Comparison of ENCODE assay signal across 2 cellular contexts in the genomic region with DNA sequence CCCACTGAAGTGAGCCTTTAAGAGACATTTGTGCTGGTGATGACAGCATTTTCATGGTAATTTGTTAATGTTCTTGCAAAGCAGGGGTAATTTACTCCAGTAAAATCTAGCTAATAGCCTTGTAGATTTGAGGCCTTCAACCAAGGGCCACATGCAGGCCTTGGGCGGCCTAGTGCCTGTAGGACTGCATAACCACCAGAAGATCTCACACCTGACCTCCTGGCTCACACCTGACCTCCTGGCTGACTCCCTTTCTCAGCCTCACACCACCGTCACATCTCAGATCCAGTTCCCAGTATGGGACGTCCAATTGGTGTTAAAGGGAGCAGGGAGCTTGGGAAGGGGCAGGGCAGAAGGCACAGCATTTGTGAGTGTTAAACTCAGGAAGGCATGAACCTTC.
TF ChIP-seq lines count a peak whose summit lies in the region.

No MANE protein-coding gene starts in this region.

TF ChIP-seq in GM23338, 12 proteins besides CTCF, POLR2A, EP300 and RAD21:
- TF ChIP-seq, protein P1, sequence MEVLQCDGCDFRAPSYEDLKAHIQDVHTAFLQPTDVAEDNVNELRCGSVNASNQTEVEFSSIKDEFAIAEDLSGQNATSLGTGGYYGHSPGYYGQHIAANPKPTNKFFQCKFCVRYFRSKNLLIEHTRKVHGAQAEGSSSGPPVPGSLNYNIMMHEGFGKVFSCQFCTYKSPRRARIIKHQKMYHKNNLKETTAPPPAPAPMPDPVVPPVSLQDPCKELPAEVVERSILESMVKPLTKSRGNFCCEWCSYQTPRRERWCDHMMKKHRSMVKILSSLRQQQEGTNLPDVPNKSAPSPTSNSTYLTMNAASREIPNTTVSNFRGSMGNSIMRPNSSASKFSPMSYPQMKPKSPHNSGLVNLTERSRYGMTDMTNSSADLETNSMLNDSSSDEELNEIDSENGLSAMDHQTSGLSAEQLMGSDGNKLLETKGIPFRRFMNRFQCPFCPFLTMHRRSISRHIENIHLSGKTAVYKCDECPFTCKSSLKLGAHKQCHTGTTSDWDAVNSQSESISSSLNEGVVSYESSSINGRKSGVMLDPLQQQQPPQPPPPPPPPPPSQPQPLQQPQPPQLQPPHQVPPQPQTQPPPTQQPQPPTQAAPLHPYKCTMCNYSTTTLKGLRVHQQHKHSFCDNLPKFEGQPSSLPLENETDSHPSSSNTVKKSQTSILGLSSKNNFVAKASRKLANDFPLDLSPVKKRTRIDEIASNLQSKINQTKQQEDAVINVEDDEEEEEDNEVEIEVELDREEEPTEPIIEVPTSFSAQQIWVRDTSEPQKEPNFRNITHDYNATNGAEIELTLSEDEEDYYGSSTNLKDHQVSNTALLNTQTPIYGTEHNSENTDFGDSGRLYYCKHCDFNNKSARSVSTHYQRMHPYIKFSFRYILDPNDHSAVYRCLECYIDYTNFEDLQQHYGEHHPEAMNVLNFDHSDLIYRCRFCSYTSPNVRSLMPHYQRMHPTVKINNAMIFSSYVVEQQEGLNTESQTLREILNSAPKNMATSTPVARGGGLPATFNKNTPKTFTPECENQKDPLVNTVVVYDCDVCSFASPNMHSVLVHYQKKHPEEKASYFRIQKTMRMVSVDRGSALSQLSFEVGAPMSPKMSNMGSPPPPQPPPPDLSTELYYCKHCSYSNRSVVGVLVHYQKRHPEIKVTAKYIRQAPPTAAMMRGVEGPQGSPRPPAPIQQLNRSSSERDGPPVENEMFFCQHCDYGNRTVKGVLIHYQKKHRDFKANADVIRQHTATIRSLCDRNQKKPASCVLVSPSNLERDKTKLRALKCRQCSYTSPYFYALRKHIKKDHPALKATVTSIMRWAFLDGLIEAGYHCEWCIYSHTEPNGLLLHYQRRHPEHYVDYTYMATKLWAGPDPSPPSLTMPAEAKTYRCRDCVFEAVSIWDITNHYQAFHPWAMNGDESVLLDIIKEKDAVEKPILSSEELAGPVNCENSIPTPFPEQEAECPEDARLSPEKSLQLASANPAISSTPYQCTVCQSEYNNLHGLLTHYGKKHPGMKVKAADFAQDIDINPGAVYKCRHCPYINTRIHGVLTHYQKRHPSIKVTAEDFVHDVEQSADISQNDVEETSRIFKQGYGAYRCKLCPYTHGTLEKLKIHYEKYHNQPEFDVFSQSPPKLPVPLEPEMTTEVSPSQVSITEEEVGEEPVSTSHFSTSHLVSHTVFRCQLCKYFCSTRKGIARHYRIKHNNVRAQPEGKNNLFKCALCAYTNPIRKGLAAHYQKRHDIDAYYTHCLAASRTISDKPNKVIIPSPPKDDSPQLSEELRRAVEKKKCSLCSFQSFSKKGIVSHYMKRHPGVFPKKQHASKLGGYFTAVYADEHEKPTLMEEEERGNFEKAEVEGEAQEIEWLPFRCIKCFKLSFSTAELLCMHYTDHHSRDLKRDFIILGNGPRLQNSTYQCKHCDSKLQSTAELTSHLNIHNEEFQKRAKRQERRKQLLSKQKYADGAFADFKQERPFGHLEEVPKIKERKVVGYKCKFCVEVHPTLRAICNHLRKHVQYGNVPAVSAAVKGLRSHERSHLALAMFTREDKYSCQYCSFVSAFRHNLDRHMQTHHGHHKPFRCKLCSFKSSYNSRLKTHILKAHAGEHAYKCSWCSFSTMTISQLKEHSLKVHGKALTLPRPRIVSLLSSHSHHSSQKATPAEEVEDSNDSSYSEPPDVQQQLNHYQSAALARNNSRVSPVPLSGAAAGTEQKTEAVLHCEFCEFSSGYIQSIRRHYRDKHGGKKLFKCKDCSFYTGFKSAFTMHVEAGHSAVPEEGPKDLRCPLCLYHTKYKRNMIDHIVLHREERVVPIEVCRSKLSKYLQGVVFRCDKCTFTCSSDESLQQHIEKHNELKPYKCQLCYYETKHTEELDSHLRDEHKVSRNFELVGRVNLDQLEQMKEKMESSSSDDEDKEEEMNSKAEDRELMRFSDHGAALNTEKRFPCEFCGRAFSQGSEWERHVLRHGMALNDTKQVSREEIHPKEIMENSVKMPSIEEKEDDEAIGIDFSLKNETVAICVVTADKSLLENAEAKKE (CRISPR knock-in tag; IDR thresholded peaks at IDR 0.05): no peak
- TF ChIP-seq NANOG (IDR thresholded peaks at IDR 0.05; ENCODE audit: borderline replicate concordance) (0 out of 2 replicates have a peak, but pooled peaks have one; percentile 35), STAT1 (IDR thresholded peaks at IDR 0.05; ENCODE audit: unreplicated experiment) (no peak), ZNF331 (CRISPR knock-in tag; IDR thresholded peaks at IDR 0.05; ENCODE audit: low read depth) (no peak), POLR2AphosphoS5 (IDR thresholded peaks at IDR 0.05; ENCODE audit: low read depth) (no peak), EZH2phosphoT487 (IDR thresholded peaks at IDR 0.05; ENCODE audit: unreplicated experiment) (no peak), ZNF114 (CRISPR knock-in tag; IDR thresholded peaks at IDR 0.05) (no peak)
- TF ChIP-seq, protein P2, sequence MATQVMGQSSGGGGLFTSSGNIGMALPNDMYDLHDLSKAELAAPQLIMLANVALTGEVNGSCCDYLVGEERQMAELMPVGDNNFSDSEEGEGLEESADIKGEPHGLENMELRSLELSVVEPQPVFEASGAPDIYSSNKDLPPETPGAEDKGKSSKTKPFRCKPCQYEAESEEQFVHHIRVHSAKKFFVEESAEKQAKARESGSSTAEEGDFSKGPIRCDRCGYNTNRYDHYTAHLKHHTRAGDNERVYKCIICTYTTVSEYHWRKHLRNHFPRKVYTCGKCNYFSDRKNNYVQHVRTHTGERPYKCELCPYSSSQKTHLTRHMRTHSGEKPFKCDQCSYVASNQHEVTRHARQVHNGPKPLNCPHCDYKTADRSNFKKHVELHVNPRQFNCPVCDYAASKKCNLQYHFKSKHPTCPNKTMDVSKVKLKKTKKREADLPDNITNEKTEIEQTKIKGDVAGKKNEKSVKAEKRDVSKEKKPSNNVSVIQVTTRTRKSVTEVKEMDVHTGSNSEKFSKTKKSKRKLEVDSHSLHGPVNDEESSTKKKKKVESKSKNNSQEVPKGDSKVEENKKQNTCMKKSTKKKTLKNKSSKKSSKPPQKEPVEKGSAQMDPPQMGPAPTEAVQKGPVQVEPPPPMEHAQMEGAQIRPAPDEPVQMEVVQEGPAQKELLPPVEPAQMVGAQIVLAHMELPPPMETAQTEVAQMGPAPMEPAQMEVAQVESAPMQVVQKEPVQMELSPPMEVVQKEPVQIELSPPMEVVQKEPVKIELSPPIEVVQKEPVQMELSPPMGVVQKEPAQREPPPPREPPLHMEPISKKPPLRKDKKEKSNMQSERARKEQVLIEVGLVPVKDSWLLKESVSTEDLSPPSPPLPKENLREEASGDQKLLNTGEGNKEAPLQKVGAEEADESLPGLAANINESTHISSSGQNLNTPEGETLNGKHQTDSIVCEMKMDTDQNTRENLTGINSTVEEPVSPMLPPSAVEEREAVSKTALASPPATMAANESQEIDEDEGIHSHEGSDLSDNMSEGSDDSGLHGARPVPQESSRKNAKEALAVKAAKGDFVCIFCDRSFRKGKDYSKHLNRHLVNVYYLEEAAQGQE (IDR thresholded peaks at IDR 0.05; ENCODE audit: unreplicated experiment): no peak
- TF ChIP-seq, protein P3, sequence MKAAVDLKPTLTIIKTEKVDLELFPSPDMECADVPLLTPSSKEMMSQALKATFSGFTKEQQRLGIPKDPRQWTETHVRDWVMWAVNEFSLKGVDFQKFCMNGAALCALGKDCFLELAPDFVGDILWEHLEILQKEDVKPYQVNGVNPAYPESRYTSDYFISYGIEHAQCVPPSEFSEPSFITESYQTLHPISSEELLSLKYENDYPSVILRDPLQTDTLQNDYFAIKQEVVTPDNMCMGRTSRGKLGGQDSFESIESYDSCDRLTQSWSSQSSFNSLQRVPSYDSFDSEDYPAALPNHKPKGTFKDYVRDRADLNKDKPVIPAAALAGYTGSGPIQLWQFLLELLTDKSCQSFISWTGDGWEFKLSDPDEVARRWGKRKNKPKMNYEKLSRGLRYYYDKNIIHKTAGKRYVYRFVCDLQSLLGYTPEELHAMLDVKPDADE (IDR thresholded peaks at IDR 0.05): no peak

TF ChIP-seq in WTC11, 78 proteins besides CTCF, POLR2A, EP300 and RAD21 (continued from another document):
- TF ChIP-seq SP1 (CRISPR knock-in tag; conservative IDR thresholded peaks at IDR 0.05) (0 out of 2 replicates have a peak, but pooled peaks have one; percentile 22), NFATC4 (CRISPR knock-in tag; IDR thresholded peaks at IDR 0.05) (no peak)
TF ChIP-seq in WTC11: peak in this region for 6.
